Comparison of ENCODE assay signal across 22 cellular contexts in the genomic region with DNA sequence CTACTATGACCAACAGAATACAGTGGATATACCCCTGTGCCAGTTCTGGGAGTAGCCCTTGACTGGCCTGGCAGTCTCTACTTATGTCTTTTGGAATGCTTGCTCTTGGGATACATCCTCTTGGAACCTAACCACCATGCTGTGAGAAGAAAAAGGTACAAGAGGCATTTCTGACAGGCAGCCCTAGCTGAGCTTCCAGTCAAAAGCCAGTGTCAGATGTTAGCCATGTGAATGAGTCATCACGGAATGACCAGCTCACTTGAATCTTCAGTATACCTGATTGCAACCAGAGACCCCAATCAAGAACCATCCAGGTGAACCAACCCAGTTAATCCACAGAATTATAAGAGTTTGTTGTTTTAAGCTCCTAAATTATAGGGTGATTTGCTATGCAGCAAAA. TPM values are rescaled to one million over a fixed set of nuclear protein-coding genes. Genes with fewer than 3 reads are reported as not detected.
DNase-seq lines count a peak whose midpoint lies in the region; ATAC-seq lines count a peak whose summit lies in the region.
"Had no signal": no experiment of that assay in that cellular context is flagged by ENCODE, and none has a peak within 500 bp of the region (broad histone marks: within the 10 kb centered on the region; RNA-seq: fewer than 3 reads in every experiment).

No MANE protein-coding gene starts in this region.

- H3K79me2 ChIP-seq in trophoblast cell (ENCODE audit: control insufficient read depth, insufficient read depth, low read length, poor library complexity): peaks cover 3% of the 10 kb centered on the region

- no peaks in the 10 kb centered on the region for H3K27me3 ChIP-seq in trophoblast cell (ENCODE audit: insufficient read depth, low read length)
- H3K27me3 ChIP-seq: BLaER1 had no signal

- no peaks in the 10 kb centered on the region for H3K9me3 ChIP-seq in trophoblast cell (ENCODE audit: insufficient read depth, low read depth, low read length)

- H4K91ac ChIP-seq in trophoblast cell (ENCODE audit: low read depth, low read length): no peak overlapping the region

- H3K4ac ChIP-seq in trophoblast cell (ENCODE audit: low read depth, low read length): no peak overlapping the region

- H3K36me3 ChIP-seq in trophoblast cell (ENCODE audit: control insufficient read depth in 1 of 2, insufficient read depth in 2 of 2, low read length in 2 of 2): peaks cover 0 to 4% of the 10 kb centered on the region in 2 experiments
- H3K36me3 ChIP-seq: BLaER1 had no signal

- no peak overlapping the region for H3K14ac ChIP-seq in trophoblast cell (ENCODE audit: low read length)

- H3K27ac ChIP-seq in trophoblast cell (ENCODE audit: low read depth, low read length): no peak overlapping the region
- H3K27ac ChIP-seq: 22Rv1, BLaER1 had no signal

- no peak overlapping the region for H2BK12ac ChIP-seq in trophoblast cell (ENCODE audit: low read length)

- peaks cover 12% of the 10 kb centered on the region for H3K79me1 ChIP-seq in trophoblast cell (ENCODE audit: low read length)

- no peak overlapping the region for H3K23ac ChIP-seq in trophoblast cell (ENCODE audit: low read length)

- H4K8ac ChIP-seq in trophoblast cell (ENCODE audit: low read depth, low read length): no peak overlapping the region

- no peak overlapping the region for H3K18ac ChIP-seq in trophoblast cell (ENCODE audit: low read length)

- H3K4me1 ChIP-seq in trophoblast cell (ENCODE audit: control insufficient read depth in 1 of 2, insufficient read depth in 2 of 2, low read length in 2 of 2): peaks cover 2 to 3% of the 10 kb centered on the region in 2 experiments
- H3K4me1 ChIP-seq: BLaER1 had no signal

- no peak overlapping the region for H2BK120ac ChIP-seq in trophoblast cell (ENCODE audit: insufficient read depth, low read length, poor library complexity)

- H2BK5ac ChIP-seq in trophoblast cell (ENCODE audit: low read depth, low read length, poor library complexity): no peak overlapping the region

- DNase-seq in DMS53 (lab: John Stamatoyannopoulos, UW) (peak; percentile 11), DMS53 treated with DMSO at 0.1 percent for 48 hours (lab: John Stamatoyannopoulos, UW; ENCODE audit: unreplicated experiment) (no peak), M059J (ENCODE audit: low read depth) (peak; percentile 17), islet precursor cell (peak; percentile 55), trophoblast cell (peak; percentile 65 to 77), retina (no peak), inferior parietal cortex (ENCODE audit: extremely low spot score) (no peak)
- DNase-seq: Calu3; CD4-positive, alpha-beta T cell; COR-L47; DMS79; EL; GDM1; H9; HFFc6 had no signal

- H3K9ac ChIP-seq in trophoblast cell (ENCODE audit: low read length): no peak overlapping the region
- H3K9ac ChIP-seq: BLaER1 had no signal

- no peak overlapping the region for H4K12ac ChIP-seq in trophoblast cell (ENCODE audit: low read depth, low read length)

- ATAC-seq in GM21447 (IDR thresholded peaks at IDR 0.05; ENCODE audit: unreplicated experiment): no peak
- ATAC-seq: GM12878, GM23338 had no signal

- H3K4me3 ChIP-seq in trophoblast cell (ENCODE audit: low read depth, low read length): no peak overlapping the region
- H3K4me3 ChIP-seq: BLaER1, GM12878, GM23338 had no signal

- no peak overlapping the region for H2AFZ ChIP-seq in trophoblast cell (ENCODE audit: insufficient read depth, low read length, poor library complexity)
- H2AFZ ChIP-seq: GM23338 had no signal

- no peak overlapping the region for H2AK5ac ChIP-seq in trophoblast cell (ENCODE audit: low read length)

- no CpG with 5 or more reads among the region's 1 CpG for WGBS in trophoblast cell (ENCODE audit: extremely low coverage, insufficient coverage, insufficient read length)

- no peak overlapping the region for H3K4me2 ChIP-seq in trophoblast cell (ENCODE audit: low read length)
- H3K4me2 ChIP-seq: BLaER1, GM23338 had no signal

RNA-seq across cellular contexts. Expression of a gene that starts 4.1 kb away (rescaled TPM):
- total RNA-seq in M059J (2014; rRNA removed; shearing (Covaris generic)): 3.7 and 5.0 TPM in 2 replicates
- polyA plus RNA-seq in trophoblast cell (2013): 2.9 and 3.9 TPM in 2 replicates
- total RNA-seq: B cell; Calu3; CD4-positive, alpha-beta T cell had no signal
- polyA plus RNA-seq: CD14-positive monocyte had no signal

RNA-seq across cellular contexts. Expression of a gene that starts 52.7 kb away (rescaled TPM):
- total RNA-seq in M059J (2014; rRNA removed; shearing (Covaris generic)): 37.1 and 52.2 TPM in 2 replicates
- 88.2 and 93.0 TPM in 2 replicates for polyA plus RNA-seq in trophoblast cell (2013)
- total RNA-seq: Calu3 had no signal

Comparison
In these comparisons a context has a peak if more than half of its experiments do, and no peak if none do; other contexts are left out.
1. DNase-seq: peak in DMS53 (single experiment), M059J (single experiment), islet precursor cell (single experiment) and trophoblast cell (2 of 2); none in DMS53 treated with DMSO at 0.1 percent for 48 hours (single experiment), retina (single experiment) and inferior parietal cortex (single experiment).